Comparison of ENCODE assay signal across 25 cellular contexts in the genomic region with DNA sequence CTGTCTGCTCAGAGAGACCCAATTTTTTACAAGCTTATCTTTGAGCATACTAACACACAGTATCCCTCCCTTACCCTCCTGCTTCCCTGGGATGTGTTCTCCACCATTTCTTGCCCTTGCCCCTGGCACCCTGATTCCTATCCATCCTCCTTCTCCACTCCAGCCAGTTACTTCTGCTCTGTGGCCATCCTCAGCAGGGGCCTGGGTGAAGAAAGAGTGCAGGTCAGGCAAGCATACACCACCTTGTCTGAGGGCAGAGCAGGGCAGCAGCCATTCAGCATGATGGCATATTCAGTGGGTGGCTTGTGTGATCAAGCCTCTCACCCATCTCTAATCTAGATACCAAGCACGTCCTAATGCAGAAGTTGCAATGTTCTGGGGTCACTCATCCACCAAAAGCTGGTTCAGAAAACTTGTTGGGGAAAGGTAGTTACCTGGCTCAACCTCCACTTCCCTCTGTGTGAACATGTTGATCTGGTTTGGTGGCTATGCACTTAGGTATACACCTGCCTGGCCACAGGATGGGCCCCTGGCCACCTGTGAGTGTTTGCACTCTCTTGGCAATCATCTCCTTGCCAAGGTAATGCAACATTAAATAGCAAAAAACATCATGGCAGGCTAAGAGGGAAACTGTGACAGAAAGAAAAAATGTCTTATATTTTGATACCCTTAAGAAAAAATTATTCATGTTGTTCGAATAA.
DNase-seq lines count a peak whose midpoint lies in the region; FAIRE-seq and TF ChIP-seq lines count a peak whose summit lies in the region.
"Had no signal": no experiment of that assay in that cellular context is flagged by ENCODE, and none has a peak within 500 bp of the region (broad histone marks: within the 10 kb centered on the region; RNA-seq: fewer than 3 reads in every experiment).

No MANE protein-coding gene starts in this region.

- peak overlapping the region; percentile 61 for H2BK12ac ChIP-seq in trophoblast cell (ENCODE audit: low read length)

- H3K9me3 ChIP-seq in trophoblast cell (ENCODE audit: insufficient read depth, low read depth, low read length) (no peaks in the 10 kb centered on the region), esophagus squamous epithelium (no peaks in the 10 kb centered on the region)
- H3K9me3 ChIP-seq: left lung, transverse colon had no signal

- H3K79me1 ChIP-seq in trophoblast cell (ENCODE audit: low read length): peaks cover 18% of the 10 kb centered on the region

- WGBS in trophoblast cell (ENCODE audit: extremely low coverage, insufficient coverage, insufficient read length): no CpG with 5 or more reads among the region's 2 CpGs
- 76 to 78% methylated on average over 2 of the region's 2 CpGs for WGBS in esophagus squamous epithelium, 2 donors

- no peak overlapping the region for H3K4me2 ChIP-seq in trophoblast cell (ENCODE audit: low read length)

- H3K18ac ChIP-seq in trophoblast cell (ENCODE audit: low read length): no peak overlapping the region

- TF ChIP-seq CTCF in LNCaP clone FGC (IDR thresholded peaks at IDR 0.05; ENCODE audit: control insufficient read depth, extremely low read depth, insufficient read depth): no peak
- no peak for TF ChIP-seq CTCF in epithelial cell of esophagus (IDR thresholded peaks at IDR 0.05; ENCODE audit: insufficient read depth, low read depth, low read length, missing control alignments)
- no peak for TF ChIP-seq CTCF in esophagus squamous epithelium (IDR thresholded peaks at IDR 0.05)

- no peak overlapping the region for H3K9ac ChIP-seq in trophoblast cell (ENCODE audit: low read length)

- no peaks in the 10 kb centered on the region for H3K27me3 ChIP-seq in trophoblast cell (ENCODE audit: insufficient read depth, low read length)
- H3K27me3 ChIP-seq in esophagus squamous epithelium: no peaks in the 10 kb centered on the region
- H3K27me3 ChIP-seq: left lung, transverse colon had no signal

- intact Hi-C loops in esophagus squamous epithelium (cut with DNase I): no loop called here

- no peak overlapping the region for H3K4ac ChIP-seq in trophoblast cell (ENCODE audit: low read depth, low read length)

- DNase-seq in H54 (ENCODE audit: insufficient read length, low spot score) (no peak), LNCaP clone FGC (ENCODE audit: low read depth) (peak; percentile 8), epithelial cell of esophagus (ENCODE audit: low read depth) (peak; percentile 23), trophoblast cell (no peak), RKO (ENCODE audit: low spot score) (no peak), retina (no peak), esophagus squamous epithelium (lab: John Stamatoyannopoulos, UW) (no peak), NK-92 (lab: John Stamatoyannopoulos, UW; ENCODE audit: unreplicated experiment) (no peak)
- DNase-seq: activated CD4-positive, alpha-beta T cell treated with anti-CD3 and anti-CD28 coated beads for 1 hour; activated T-cell treated with anti-CD3 and anti-CD28 coated beads for 4 hours; anterior cingulate cortex; C1 segment of cervical spinal cord; caudate nucleus; COR-L47; DND-41; left lung; naive thymus-derived CD8-positive, alpha-beta T cell; NCI-H1092 treated with DMSO at 0.1 percent for 48 hours; NCI-H187; NCI-H2171 treated with DMSO at 0.1 percent for 48 hours; small intestine; stimulated activated CD4-positive, alpha-beta T cell treated with anti-CD3 and anti-CD28 coated beads, Interleukin-1b, Interleukin-23, amount 100 ng/mL, for 48 hours; T-helper 17 cell; transverse colon had no signal

- peak overlapping the region; percentile 4 for H2BK120ac ChIP-seq in trophoblast cell (ENCODE audit: insufficient read depth, low read length, poor library complexity)

- H3K14ac ChIP-seq in trophoblast cell (ENCODE audit: low read length): peak overlapping the region; percentile 5

- H3K36me3 ChIP-seq in trophoblast cell (ENCODE audit: control insufficient read depth in 1 of 2, insufficient read depth in 2 of 2, low read length in 2 of 2) (no peaks in the 10 kb centered on the region), esophagus squamous epithelium (no peaks in the 10 kb centered on the region)
- H3K36me3 ChIP-seq: left lung, transverse colon had no signal

- TF ChIP-seq POLR2A in H54 (IDR thresholded peaks at IDR 0.05; ENCODE audit: low read depth, low read length): no peak
- no peak for TF ChIP-seq POLR2A in esophagus squamous epithelium (IDR thresholded peaks at IDR 0.05)

- no peak overlapping the region for H4K12ac ChIP-seq in trophoblast cell (ENCODE audit: low read depth, low read length)

- H3K4me3 ChIP-seq in LNCaP clone FGC (ENCODE audit: low read depth, low read length): no peak overlapping the region
- no peak overlapping the region for H3K4me3 ChIP-seq in epithelial cell of esophagus (ENCODE audit: low read length)
- H3K4me3 ChIP-seq in trophoblast cell (ENCODE audit: low read depth, low read length): no peak overlapping the region
- no peak overlapping the region for H3K4me3 ChIP-seq in esophagus squamous epithelium
- H3K4me3 ChIP-seq: left lung, SK-N-MC, transverse colon had no signal

- peak; percentile 85 for FAIRE-seq in H54 (lab: Jason Lieb, UNC)
- FAIRE-seq: small intestine had no signal

- H2AFZ ChIP-seq in trophoblast cell (ENCODE audit: insufficient read depth, low read length, poor library complexity): no peak overlapping the region

- H3K23ac ChIP-seq in trophoblast cell (ENCODE audit: low read length): no peak overlapping the region

- H3K27ac ChIP-seq in trophoblast cell (ENCODE audit: low read depth, low read length) (no peak overlapping the region), esophagus squamous epithelium (no peak overlapping the region)
- H3K27ac ChIP-seq: left lung, SK-N-MC, transverse colon had no signal

- peak overlapping the region; percentile 53 for H4K91ac ChIP-seq in trophoblast cell (ENCODE audit: low read depth, low read length)

- peaks cover 5 to 6% of the 10 kb centered on the region in 2 experiments for H3K4me1 ChIP-seq in trophoblast cell (ENCODE audit: control insufficient read depth in 1 of 2, insufficient read depth in 2 of 2, low read length in 2 of 2)
- peaks cover 0 to 11% (median 0%) of the 10 kb centered on the region in 3 donors for H3K4me1 ChIP-seq in esophagus squamous epithelium
- H3K4me1 ChIP-seq: left lung, transverse colon had no signal

- peak overlapping the region; percentile 9 for H2AK5ac ChIP-seq in trophoblast cell (ENCODE audit: low read length)

- no peak overlapping the region for H4K8ac ChIP-seq in trophoblast cell (ENCODE audit: low read depth, low read length)

- H2BK5ac ChIP-seq in trophoblast cell (ENCODE audit: low read depth, low read length, poor library complexity): peak overlapping the region; percentile 7

- no peaks in the 10 kb centered on the region for H3K79me2 ChIP-seq in trophoblast cell (ENCODE audit: control insufficient read depth, insufficient read depth, low read length, poor library complexity)

Comparison
In these comparisons a context has a peak if more than half of its experiments do, and no peak if none do; other contexts are left out.
1. DNase-seq: peak in LNCaP clone FGC (single experiment) and epithelial cell of esophagus (single experiment); none in H54 (single experiment), trophoblast cell (0 of 2), RKO (single experiment), retina (single experiment), esophagus squamous epithelium (single experiment) and NK-92 (single experiment).